In the genomic region with DNA sequence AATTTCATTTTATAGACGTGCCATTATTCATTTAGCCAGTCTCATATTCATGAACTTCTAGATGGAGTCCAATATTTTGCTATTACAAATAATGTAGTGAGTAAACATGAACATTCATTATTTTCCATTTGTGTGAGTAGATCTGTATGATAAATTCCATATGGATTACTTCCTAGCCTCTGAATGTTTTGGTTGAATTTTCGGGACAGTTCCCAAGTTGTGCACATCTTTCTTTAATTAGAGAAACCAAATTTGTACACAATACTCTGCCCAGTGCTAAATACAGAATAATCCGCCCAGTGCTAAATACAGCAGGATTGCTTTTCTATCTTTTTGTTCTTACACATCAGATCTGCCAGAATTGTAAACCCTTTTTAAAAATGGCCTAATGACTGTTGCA, we compare ENCODE assay signal across 22 cellular contexts.
"Had no signal": no experiment of that assay in that cellular context is flagged by ENCODE, and none has a peak within 500 bp of the region (broad histone marks: within the 10 kb centered on the region; RNA-seq: fewer than 3 reads in every experiment).

No MANE protein-coding gene starts in this region.

- H3K4me3 ChIP-seq: SK-N-MC had no signal

- H3K27ac ChIP-seq: SK-N-MC, VCaP had no signal

- DNase-seq: activated CD4-positive, alpha-beta memory T cell treated with anti-CD3 and anti-CD28 coated beads for 36 hours; activated CD4-positive, alpha-beta T cell treated with anti-CD3 and anti-CD28 coated beads, Interleukin-2, amount 10 ng/mL, durations not matched to agents 7 days and 5 days; activated CD4-positive, CD25-positive, alpha-beta regulatory T cell; activated CD8-positive, alpha-beta memory T cell treated with anti-CD3 and anti-CD28 coated beads for 24 hours; activated gamma-delta T cell; activated naive CD4-positive, alpha-beta T cell treated with anti-CD3 and anti-CD28 coated beads for 36 hours; activated T-cell treated with anti-CD3 and anti-CD28 coated beads, Interleukin-2, amount 50 U/mL, for 4 hours; cerebellar nuclear complex; NCI-H1092 treated with DMSO at 0.1 percent for 48 hours; NCI-H1417 treated with DMSO at 0.1 percent for 48 hours; NCI-H1694; NCI-H2029; NCI-H2107; NCI-H2171 treated with DMSO at 0.1 percent for 48 hours; NCI-H226; NCI-H526 treated with DMSO at 0.1 percent for 48 hours; NK-92 treated with Interleukin-12 subunit alpha and Interleukin-12 subunit beta, amount 100 ng/mL, for 24 hours; OCI-M1; RPMI8226; T-cell had no signal
